ENCODE assay signal across 11 cellular contexts in the genomic region with DNA sequence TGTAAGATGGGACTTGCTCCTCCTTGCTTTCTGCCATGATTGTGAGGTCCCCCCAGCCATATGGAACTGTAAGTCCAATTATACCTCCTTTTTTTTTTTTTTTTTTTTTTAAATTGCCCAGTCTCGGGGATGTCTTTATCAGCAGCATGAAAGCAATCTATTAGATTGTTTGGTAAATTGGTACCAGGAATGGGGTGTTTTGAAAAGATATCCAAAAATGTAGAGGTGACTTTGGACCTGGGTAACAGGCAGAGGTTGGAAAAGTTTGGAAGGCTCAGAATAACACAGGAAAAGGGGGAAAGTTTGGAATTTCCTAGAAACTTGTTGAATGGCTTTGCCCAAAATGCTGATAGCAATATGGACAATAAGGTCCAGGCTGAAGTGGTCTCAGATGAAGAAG.
"Had no signal": no experiment of that assay in that cellular context is flagged by ENCODE, and none has a peak within 500 bp of the region (broad histone marks: within the 10 kb centered on the region; RNA-seq: fewer than 3 reads in every experiment).

No MANE protein-coding gene starts in this region.

- H3K36me3 ChIP-seq: HAP-1 had no signal

- DNase-seq: GM23248, GOT3, H7, H9, HCEC 1CT, HFFc6 had no signal

- H3K4me3 ChIP-seq: GM23248, GM23338, HAP-1 had no signal

- H3K27ac Mint-ChIP-seq: GM23338, H9, HFFc6 had no signal

- H3K4me1 ChIP-seq: HAP-1 had no signal

- H3K9ac ChIP-seq: GM23248 had no signal

- H3K4me2 ChIP-seq: GM23338 had no signal

- H3K27ac ChIP-seq: GM23248 had no signal

- H2AFZ ChIP-seq: GM23248, GM23338 had no signal

- ATAC-seq: GM23338, HCT116 had no signal

- FAIRE-seq: H1, H54 had no signal

- H3K9me3 ChIP-seq: HAP-1 had no signal
